ENCODE assay signal across 8 cellular contexts in the genomic region with DNA sequence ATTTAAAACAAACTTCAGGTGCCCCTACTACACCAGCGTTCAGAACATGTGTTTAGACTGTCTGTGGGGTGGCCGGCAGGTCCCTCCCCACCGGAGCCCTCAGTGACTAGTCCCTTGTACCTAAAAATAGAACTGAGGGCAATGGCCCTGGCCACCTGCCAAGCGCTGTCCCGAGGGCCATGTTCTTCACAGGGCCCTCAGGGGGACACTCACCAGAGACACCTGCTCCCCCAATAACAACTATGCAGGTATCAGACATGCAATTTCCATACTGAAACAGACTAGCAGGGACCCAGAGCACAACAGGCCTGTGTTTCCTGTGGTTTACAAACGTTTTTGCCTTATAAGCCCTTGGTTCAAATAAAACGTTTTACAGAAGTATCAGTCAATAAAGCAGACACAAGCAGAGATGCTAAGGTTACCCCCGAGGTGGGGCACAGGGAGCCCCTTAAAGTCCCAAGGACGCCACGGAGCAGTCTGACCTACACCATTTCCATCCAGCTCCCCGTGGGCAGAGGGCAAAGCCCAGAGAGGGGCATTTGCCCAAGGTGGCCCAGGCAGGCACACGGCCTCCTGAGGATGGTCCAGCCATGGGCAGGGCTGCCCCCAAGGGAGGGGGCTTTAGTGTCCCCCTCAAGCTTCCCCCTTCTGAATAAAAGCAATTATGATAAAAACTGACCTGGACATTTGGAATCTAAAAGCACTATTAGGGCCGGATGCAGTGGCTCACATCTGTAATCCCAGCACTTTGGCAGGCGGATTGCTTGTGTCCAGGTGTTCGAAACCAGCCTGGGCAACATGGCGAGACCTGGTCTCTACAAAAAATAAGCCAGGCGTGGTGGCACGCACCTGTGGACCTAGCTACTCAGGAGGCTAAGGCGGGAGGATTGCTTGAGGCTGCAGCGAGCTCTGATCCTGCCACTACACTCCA. TPM values are rescaled to one million over a fixed set of nuclear protein-coding genes. Genes with fewer than 3 reads are reported as not detected.
A peak's percentile ranks its signal among the peaks of the same experiment; 100 is the strongest.
DNase-seq lines count a peak whose midpoint lies in the region; ATAC-seq and TF ChIP-seq lines count a peak whose summit lies in the region.

No MANE protein-coding gene starts in this region.

- H3K9ac ChIP-seq in BLaER1 treated with 17β-estradiol and CSF1 and Interleukin-3, amounts not matched to agents 10 nM and 100 nM = peak overlapping the region in 1 of 11 experiments; percentile 36; a peak in 1 of 22 replicates

- intact Hi-C loops in heart right ventricle (cut with DNase I) = loop anchor here in 3 of 10 donors (1.0 to 10.0 kb wide), 3 partner anchors 8 to 54 kb away; no protein-coding TSS in a partner anchor

- H3K4me1 ChIP-seq in BLaER1 treated with 17β-estradiol and CSF1 and Interleukin-3, amounts not matched to agents 10 nM and 100 nM = peaks cover 29 to 50% (median 41%) of the 10 kb centered on the region in 10 experiments
- H3K4me1 ChIP-seq in heart right ventricle = peaks cover 0 to 48% (median 20%) of the 10 kb centered on the region in 9 donors
- H3K4me1 ChIP-seq in tibial nerve = no peaks in the 10 kb centered on the region

- H3K9me3 Mint-ChIP-seq in natural killer cell treated with Interleukin-12 subunit alpha and Interleukin-12 subunit beta and Interleukin-15 and Interleukin-18, amount 100 ng/mL, for 72 hours = no peaks in the 10 kb centered on the region

- TF ChIP-seq CTCF in heart right ventricle (IDR thresholded peaks at IDR 0.05) = no peak
- TF ChIP-seq CTCF in tibial nerve (IDR thresholded peaks at IDR 0.05) = no peak

- DNase-seq in NCI-H1105 treated with DMSO at 0.1 percent for 48 hours (lab: John Stamatoyannopoulos, UW) = peak; percentile 58
- peak; percentile 74 to 78 for DNase-seq in heart right ventricle
- DNase-seq in mucosa of gallbladder (ENCODE audit: low spot score) = no peak
- no peak for DNase-seq in tibial nerve (ENCODE audit: low spot score in 2 of 2)
- no peak for DNase-seq in natural killer cell treated with Interleukin-12 subunit alpha and Interleukin-12 subunit beta and Interleukin-15 and Interleukin-18, amount 100 ng/mL, for 72 hours (ENCODE audit: low spot score)

- H3K9me3 ChIP-seq in BLaER1 treated with 17β-estradiol and CSF1 and Interleukin-3, amounts not matched to agents 10 nM and 100 nM (replicated peaks in 1 of 11) = no peaks in the 10 kb centered on the region
- no peaks in the 10 kb centered on the region for H3K9me3 ChIP-seq in heart right ventricle
- H3K9me3 ChIP-seq in tibial nerve = no peaks in the 10 kb centered on the region

- peak overlapping the region; percentile 45 to 87 (median 63) for H3K4me2 ChIP-seq in BLaER1 treated with 17β-estradiol and CSF1 and Interleukin-3, amounts not matched to agents 10 nM and 100 nM

- no peak overlapping the region for H3K27ac Mint-ChIP-seq in natural killer cell treated with Interleukin-12 subunit alpha and Interleukin-12 subunit beta and Interleukin-15 and Interleukin-18, amount 100 ng/mL, for 72 hours

- H3K27me3 ChIP-seq in BLaER1 treated with 17β-estradiol and CSF1 and Interleukin-3, amounts not matched to agents 10 nM and 100 nM = no peaks in the 10 kb centered on the region
- H3K27me3 ChIP-seq in heart right ventricle (no peaks in the 10 kb centered on the region), tibial nerve (no peaks in the 10 kb centered on the region)

- peak; percentile 89 for ATAC-seq in GM21619 (IDR thresholded peaks at IDR 0.05; ENCODE audit: unreplicated experiment)
- peak; percentile 48 to 83 (median 74) for ATAC-seq in heart right ventricle
- ATAC-seq in HG03108 (IDR thresholded peaks at IDR 0.05; ENCODE audit: unreplicated experiment) = no peak
- no peak for ATAC-seq in natural killer cell treated with Interleukin-12 subunit alpha and Interleukin-12 subunit beta and Interleukin-15 and Interleukin-18, amount 100 ng/mL, for 72 hours

- H4K20me1 ChIP-seq in BLaER1 treated with 17β-estradiol and CSF1 and Interleukin-3, amounts not matched to agents 10 nM and 100 nM = no peaks in the 10 kb centered on the region

- TF ChIP-seq POLR2A in tibial nerve (IDR thresholded peaks at IDR 0.05) = no peak

- H3K27me3 Mint-ChIP-seq in natural killer cell treated with Interleukin-12 subunit alpha and Interleukin-12 subunit beta and Interleukin-15 and Interleukin-18, amount 100 ng/mL, for 72 hours = no peaks in the 10 kb centered on the region

- H3K36me3 ChIP-seq in BLaER1 treated with 17β-estradiol and CSF1 and Interleukin-3, amounts not matched to agents 10 nM and 100 nM = no peaks in the 10 kb centered on the region
- H3K36me3 ChIP-seq in heart right ventricle (no peaks in the 10 kb centered on the region), tibial nerve (no peaks in the 10 kb centered on the region)

- H3K4me3 ChIP-seq in BLaER1 treated with 17β-estradiol and CSF1 and Interleukin-3, amounts not matched to agents 10 nM and 100 nM = no peak overlapping the region; a peak in 1 of 20 replicates
- H3K4me3 ChIP-seq in heart right ventricle (peak overlapping the region in 5 of 10 donors; percentile 19 to 70 (median 55)), tibial nerve (no peak overlapping the region)

- 56 to 60% methylated on average over 20 of the region's 20 CpGs for WGBS in heart right ventricle, 2 donors
- 67 to 68% methylated on average over 20 of the region's 20 CpGs for WGBS in tibial nerve, 2 donors

- H3K36me3 Mint-ChIP-seq in natural killer cell treated with Interleukin-12 subunit alpha and Interleukin-12 subunit beta and Interleukin-15 and Interleukin-18, amount 100 ng/mL, for 72 hours = no peaks in the 10 kb centered on the region

- H3K4me1 Mint-ChIP-seq in natural killer cell treated with Interleukin-12 subunit alpha and Interleukin-12 subunit beta and Interleukin-15 and Interleukin-18, amount 100 ng/mL, for 72 hours (ENCODE audit: low read depth in 2 of 2) = no peaks in the 10 kb centered on the region

- no peak for TF ChIP-seq EP300 in tibial nerve (IDR thresholded peaks at IDR 0.05)

- H3K27ac ChIP-seq in BLaER1 treated with 17β-estradiol and CSF1 and Interleukin-3, amounts not matched to agents 10 nM and 100 nM = 0 out of 22 replicates have a peak overlapping the region, but pooled peaks of 1 of the 11 experiments have one; percentile 8
- H3K27ac ChIP-seq in heart right ventricle = peak overlapping the region; percentile 87 to 99 (median 94)
- no peak overlapping the region for H3K27ac ChIP-seq in tibial nerve

- H3K4me3 Mint-ChIP-seq in natural killer cell treated with Interleukin-12 subunit alpha and Interleukin-12 subunit beta and Interleukin-15 and Interleukin-18, amount 100 ng/mL, for 72 hours = no peak overlapping the region

RNA-seq across cellular contexts. Expression of a gene that starts 0.9 kb away (rescaled TPM):
- total RNA-seq in heart right ventricle (100 to 1,000 TPM; 220 to 458 (median 262) TPM), mucosa of gallbladder (1.2 TPM), tibial nerve (1 to 10 TPM in 1 of 4 donors, under 1 TPM in 3; 0.20 to 1.0 (median 0.26) TPM)
- 10 to 100 TPM; 63.5 to 69.5 TPM for polyA plus RNA-seq in heart right ventricle
- under 1 TPM; 0.29 to 0.59 TPM for total RNA-seq in natural killer cell treated with Interleukin-12 subunit alpha and Interleukin-12 subunit beta and Interleukin-15 and Interleukin-18, amount 100 ng/mL, for 72 hours

RNA-seq across cellular contexts. Expression of a gene that starts 59.6 kb away (rescaled TPM):
- total RNA-seq in heart right ventricle (1 to 10 TPM in 8 of 10 donors, under 1 TPM in 2; 0.56 to 2.7 (median 1.9) TPM), mucosa of gallbladder (2.2 TPM), tibial nerve (1 to 10 TPM in 2 of 4 donors, under 1 TPM in 2; 0.42 to 3.6 (median 1.2) TPM)
- 1 to 10 TPM; 2.5 TPM for polyA plus RNA-seq in heart right ventricle
- 10 to 100 TPM; 26.1 to 73.1 TPM for total RNA-seq in natural killer cell treated with Interleukin-12 subunit alpha and Interleukin-12 subunit beta and Interleukin-15 and Interleukin-18, amount 100 ng/mL, for 72 hours

Comparison
In these comparisons a context has a peak if more than half of its experiments do, and no peak if none do; other contexts are left out.
1. H3K27ac ChIP-seq: peak in heart right ventricle (10 of 10); none in tibial nerve (0 of 4).
2. ATAC-seq: peak in GM21619 (single experiment) and heart right ventricle (8 of 8); none in HG03108 (single experiment) and natural killer cell treated with Interleukin-12 subunit alpha and Interleukin-12 subunit beta and Interleukin-15 and Interleukin-18, amount 100 ng/mL, for 72 hours (0 of 2).
3. DNase-seq: peak in NCI-H1105 treated with DMSO at 0.1 percent for 48 hours (single experiment) and heart right ventricle (2 of 2); none in mucosa of gallbladder (single experiment), tibial nerve (0 of 2) and natural killer cell treated with Interleukin-12 subunit alpha and Interleukin-12 subunit beta and Interleukin-15 and Interleukin-18, amount 100 ng/mL, for 72 hours (single experiment).
4. RNA of a gene that starts 0.9 kb away (total RNA-seq): 220 to 458 TPM in heart right ventricle; 1.2 TPM in mucosa of gallbladder (single experiment), 0.29 to 0.59 TPM in natural killer cell treated with Interleukin-12 subunit alpha and Interleukin-12 subunit beta and Interleukin-15 and Interleukin-18, amount 100 ng/mL, for 72 hours and 0.20 to 1.0 TPM in tibial nerve; every median in the first group is over 100 times any median in the second.